Comparison of ENCODE assay signal across 23 cellular contexts in genomic region chr1:209882286-209882685, GRCh38. TPM values are rescaled to one million over a fixed set of nuclear protein-coding genes. Genes with fewer than 3 reads are reported as not detected.
"Had no signal": no experiment of that assay in that cellular context is flagged by ENCODE, and none has a peak within 500 bp of the region (broad histone marks: within the 10 kb centered on the region; RNA-seq: fewer than 3 reads in every experiment).

No MANE protein-coding gene starts in this region.

- H3K27me3 ChIP-seq: cardiac muscle cell, sigmoid colon, tibial nerve had no signal

- H3K9me3 ChIP-seq: gastroesophageal sphincter, sigmoid colon, spleen, tibial nerve had no signal

- DNase-seq: activated CD8-positive, alpha-beta memory T cell treated with anti-CD3 and anti-CD28 coated beads, Interleukin-2, amount 50 U/mL, for 48 hours; activated naive CD4-positive, alpha-beta T cell treated with Interleukin-2 at 50 U/mL for 16 hours; activated naive CD8-positive, alpha-beta T cell treated with anti-CD3 and anti-CD28 coated beads, Interleukin-2, amount 10 ng/mL, durations not matched to agents 7 days and 5 days; activated T-cell treated with anti-CD3 and anti-CD28 coated beads, Interleukin-2, amount 50 U/mL, for 48 hours; amniotic stem cell; effector memory CD4-positive, alpha-beta T cell; head of caudate nucleus; hypothalamus; left ventricle myocardium superior; occipital lobe; posterior cingulate gyrus; sigmoid colon; spleen; stimulated activated CD4-positive, alpha-beta T cell treated with anti-CD3 and anti-CD28 coated beads, Interleukin-4, amount 100 ng/mL, for 24 hours; stimulated activated naive CD4-positive, alpha-beta T cell treated with Interleukin-2 at 50 U/mL for 16 hours; T-cell had no signal

- H3K27ac ChIP-seq: cardiac muscle cell, gastroesophageal sphincter, sigmoid colon, spleen, tibial nerve, VCaP had no signal

- H3K4me3 ChIP-seq: cardiac muscle cell, gastroesophageal sphincter, sigmoid colon, spleen, tibial nerve had no signal

- H3K36me3 ChIP-seq: cardiac muscle cell, gastroesophageal sphincter, sigmoid colon, spleen, tibial nerve had no signal

- H3K4me1 ChIP-seq: gastroesophageal sphincter, spleen had no signal

- ATAC-seq: activated CD4-positive, CD25-positive, alpha-beta regulatory T cell treated with anti-CD3 and anti-CD28 coated beads, Interleukin-2, amount 50 U/mL, for 24 hours; esophagus mucosa; gastroesophageal sphincter; left ventricle myocardium superior; T-cell had no signal

RNA-seq across cellular contexts. Expression of gene SYT14, which starts 55.7 kb away (rescaled TPM):
- total RNA-seq: activated CD8-positive, alpha-beta memory T cell treated with anti-CD3 and anti-CD28 coated beads for 36 hours; activated naive CD8-positive, alpha-beta T cell treated with anti-CD3 and anti-CD28 coated beads, Interleukin-2, amount 10 ng/mL, durations not matched to agents 7 days and 5 days; esophagus mucosa; left ventricle myocardium superior; spleen; T-cell had no signal
